ENCODE assay signal across 9 cellular contexts in the genomic region with DNA sequence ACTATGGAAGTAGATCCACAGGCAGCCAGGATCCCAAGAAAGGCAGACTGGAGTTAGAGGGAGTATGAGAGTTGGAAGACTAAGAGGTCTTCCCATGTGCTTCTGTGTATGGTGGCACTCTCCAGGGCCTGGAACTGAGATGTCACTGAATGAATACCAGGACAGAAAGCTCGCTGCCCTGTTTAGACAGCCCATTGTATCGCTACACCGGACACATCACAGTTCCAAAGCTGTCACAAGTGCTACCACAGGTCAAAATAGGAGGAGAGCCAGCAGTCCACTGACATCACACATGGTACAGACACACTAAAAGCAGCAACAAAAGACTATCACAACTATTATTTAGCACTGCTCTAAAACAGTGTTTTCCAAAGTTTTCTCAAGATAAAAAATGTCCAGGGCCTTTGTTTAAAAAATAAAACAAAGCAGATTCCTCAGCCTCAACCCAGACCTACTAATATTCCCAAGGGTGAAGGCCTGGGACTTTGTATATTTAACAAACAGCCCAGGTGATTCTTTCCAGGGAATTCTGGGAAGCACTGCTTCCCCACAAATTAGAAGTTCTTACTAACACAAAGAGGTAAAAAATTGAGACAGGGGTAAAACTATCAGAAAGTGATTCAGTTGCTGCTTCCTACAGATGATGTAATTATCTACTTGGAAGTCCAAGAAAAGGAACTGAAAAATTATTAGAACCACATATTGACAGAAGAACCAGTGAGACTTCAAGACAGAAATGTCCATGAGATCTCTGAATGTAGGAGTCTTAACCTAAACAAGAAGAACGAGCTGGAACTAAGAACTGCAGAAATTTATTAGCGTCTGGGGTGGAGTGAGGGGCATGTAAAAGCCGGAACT.
DNase-seq lines count a peak whose midpoint lies in the region; ATAC-seq, FAIRE-seq and TF ChIP-seq lines count a peak whose summit lies in the region.
"Had no signal": no experiment of that assay in that cellular context is flagged by ENCODE, and none has a peak within 500 bp of the region (broad histone marks: within the 10 kb centered on the region; RNA-seq: fewer than 3 reads in every experiment).

No MANE protein-coding gene starts in this region.

- 0 out of 2 replicates have a peak overlapping the region, but pooled peaks have one; percentile 7 for H2BK12ac ChIP-seq in H1 (ENCODE audit: low read depth, low read length)

- no peak overlapping the region for H2BK120ac ChIP-seq in H1 (replicated peaks; ENCODE audit: low read depth, low read length)

- CTCF ChIA-PET in H1 (lab: Charles Lee; ENCODE audit: partially characterized antibody), result interaction anchor here (0.5 to 1.2 kb wide), 5 partner anchors 9 to 249 kb away, joined by 3 to 4 read pairs (median 3); no protein-coding TSS in a partner anchor

- DNase-seq in ELR (ENCODE audit: low read depth), result peak; percentile 13
- no peak for DNase-seq in H1 (ENCODE audit: low read depth in 1 of 2, low spot score in 2 of 2)
- no peak for DNase-seq in SHP77 treated with DMSO at 0.1 percent for 48 hours (lab: John Stamatoyannopoulos, UW)
- no peak for DNase-seq in cardiac septum (ENCODE audit: low spot score)
- DNase-seq in BE2C, result no peak

- H3K27ac ChIP-seq in HUES64 (ENCODE audit: low read depth, low read length), result peak overlapping the region; percentile 54
- H3K27ac ChIP-seq in H1 (ENCODE audit: low read depth, low read length), result no peak overlapping the region

- H2BK15ac ChIP-seq in H1 (ENCODE audit: low read length), result no peak overlapping the region

- H2BK5ac ChIP-seq in H1 (ENCODE audit: low read depth, low read length), result no peak overlapping the region

- no peak overlapping the region for H4K91ac ChIP-seq in H1 (replicated peaks; ENCODE audit: insufficient read length, low read length)

- H4K5ac ChIP-seq in H1 (ENCODE audit: insufficient read length, low read depth, low read length), result no peak overlapping the region

- no peak overlapping the region for H3K56ac ChIP-seq in H1 (replicated peaks; ENCODE audit: insufficient read length, low read depth, low read length)

- 86% methylated on average over 6 of the region's 6 CpGs for WGBS in HUES64
- 83% methylated on average over 6 of the region's 6 CpGs; no CpG with 5 or more reads in 1 of the 2 experiments for WGBS in H1 (ENCODE audit: extremely low coverage in 1 of 2, insufficient coverage in 1 of 2, insufficient read length in 1 of 2, insufficient replicate concordance in 2 of 2, low coverage in 1 of 2, low lambda C conversion rate in 2 of 2, missing lambda C conversion rate in 1 of 2), 2 experiments

- H2BK20ac ChIP-seq in H1 (ENCODE audit: low read length), result no peak overlapping the region

- H3K4me2 ChIP-seq in H1 (ENCODE audit: insufficient read depth in 1 of 2, low read depth in 2 of 2, low read length in 2 of 2), result no peak overlapping the region

- TF ChIP-seq EP300 in H1 (IDR thresholded peaks at IDR 0.05; ENCODE audit: borderline replicate concordance in 1 of 2, low read depth in 2 of 2, low read length in 2 of 2), result no peak

- FAIRE-seq in H1 (lab: Jason Lieb, UNC), result no peak

- H4K8ac ChIP-seq in H1 (ENCODE audit: extremely low read depth, insufficient read depth, low read length), result no peak overlapping the region

- POLR2A ChIA-PET in H1 (lab: Charles Lee; ENCODE audit: partially characterized antibody), result no interaction called here

- no peaks in the 10 kb centered on the region for H3K79me1 ChIP-seq in H1 (ENCODE audit: low read depth, low read length)

- H3K23me2 ChIP-seq in H1 (ENCODE audit: low read depth, low read length), result no peaks in the 10 kb centered on the region

- no peaks in the 10 kb centered on the region for H3K27me3 ChIP-seq in HUES64 (ENCODE audit: insufficient read depth, low read length)
- H3K27me3 ChIP-seq in H1 (replicated peaks in 1 of 4; ENCODE audit: control insufficient read depth in 3 of 4, extremely low read depth in 1 of 4, insufficient read depth in 3 of 4, low read length in 3 of 4), result no peaks in the 10 kb centered on the region
- no peaks in the 10 kb centered on the region for H3K27me3 ChIP-seq in BE2C
- H3K27me3 ChIP-seq: SJSA1 had no signal

- no peaks in the 10 kb centered on the region for H4K20me1 ChIP-seq in H1 (replicated peaks in 1 of 2; ENCODE audit: control insufficient read depth in 1 of 2, insufficient read depth in 2 of 2, low read length in 2 of 2)

- H3K4ac ChIP-seq in H1 (replicated peaks; ENCODE audit: insufficient read length, low read depth, low read length), result peak overlapping the region; percentile 44

- no peak for TF ChIP-seq RAD21 in H1 (IDR thresholded peaks at IDR 0.05 in 1 of 2, conservative IDR thresholded peaks at IDR 0.05 in 1 of 2; ENCODE audit: low read depth in 2 of 2, low read length in 2 of 2)

- no peaks in the 10 kb centered on the region for H3K36me3 ChIP-seq in HUES64 (ENCODE audit: insufficient read depth, low read length)
- H3K36me3 ChIP-seq in H1 (ENCODE audit: control insufficient read depth in 2 of 4, insufficient read depth in 4 of 4, low read length in 3 of 4), result peaks cover 0 to 3% (median 0%) of the 10 kb centered on the region in 4 experiments; a peak in 1 of 8 replicates
- H3K36me3 ChIP-seq in BE2C, result 0 out of 2 replicates have a peak, but pooled peaks cover 2% of the 10 kb centered on the region
- H3K36me3 ChIP-seq: SJSA1 had no signal

- intact Hi-C loops in cardiac septum (cut with DNase I), result no loop called here

- H2AK5ac ChIP-seq in H1 (ENCODE audit: low read depth, low read length), result peak overlapping the region; percentile 6; the same call in 1 of the 2 replicates

- ATAC-seq in GM19035 (IDR thresholded peaks at IDR 0.05; ENCODE audit: unreplicated experiment) (peak; percentile 46), GM19397 (IDR thresholded peaks at IDR 0.05; ENCODE audit: unreplicated experiment) (no peak)

- no peak overlapping the region for H3K4me3 ChIP-seq in HUES64 (ENCODE audit: low read length)
- no peak overlapping the region for H3K4me3 ChIP-seq in H1 (ENCODE audit: extremely low read depth in 1 of 4, insufficient read depth in 2 of 4, low read depth in 3 of 4, low read length in 4 of 4)
- no peak overlapping the region for H3K4me3 ChIP-seq in BE2C (ENCODE audit: low read depth, low read length)
- H3K4me3 ChIP-seq: SJSA1 had no signal

- H3K23ac ChIP-seq in H1 (ENCODE audit: insufficient read length), result no peak overlapping the region

- H3K4me1 ChIP-seq in HUES64 (ENCODE audit: insufficient read depth, low read length) (peaks cover 18% of the 10 kb centered on the region), H1 (replicated peaks in 1 of 4; ENCODE audit: control insufficient read depth in 3 of 4, insufficient read depth in 4 of 4, low read length in 3 of 4) (no peaks in the 10 kb centered on the region; a peak in 1 of 7 replicates), BE2C (0 out of 2 replicates have a peak, but pooled peaks cover 3% of the 10 kb centered on the region)

- no peak overlapping the region for H2AFZ ChIP-seq in H1 (ENCODE audit: low read length)

- no peak overlapping the region for H3K9ac ChIP-seq in HUES64 (ENCODE audit: low read depth, low read length)
- no peak overlapping the region for H3K9ac ChIP-seq in H1 (replicated peaks in 1 of 4; ENCODE audit: extremely low read depth in 1 of 4, low read depth in 3 of 4, low read length in 3 of 4)

- TF ChIP-seq POLR2A in H1 (IDR thresholded peaks at IDR 0.05; ENCODE audit: control extremely low read depth in 1 of 2, low read depth in 2 of 2, low read length in 2 of 2), result no peak

- H3K9me3 ChIP-seq in HUES64 (ENCODE audit: insufficient read depth, low read depth, low read length), result no peaks in the 10 kb centered on the region
- H3K9me3 ChIP-seq in H1 (ENCODE audit: insufficient read depth in 2 of 2, low read depth in 1 of 2, low read length in 1 of 2), result no peaks in the 10 kb centered on the region
- H3K9me3 ChIP-seq in BE2C, result no peaks in the 10 kb centered on the region; the same call in 1 of the 2 replicates
- H3K9me3 ChIP-seq: SJSA1 had no signal

- H3K14ac ChIP-seq in H1 (ENCODE audit: insufficient read length), result no peak overlapping the region

- no peak overlapping the region for H3K18ac ChIP-seq in H1 (ENCODE audit: extremely low read depth, low read length)

- TF ChIP-seq CTCF in H1 (IDR thresholded peaks at IDR 0.05; ENCODE audit: control extremely low read depth in 1 of 3, insufficient read depth in 1 of 3, low read depth in 1 of 3, low read length in 3 of 3) (no peak), BE2C (IDR thresholded peaks at IDR 0.05; ENCODE audit: low read depth, low read length) (no peak)

- no peaks in the 10 kb centered on the region for H3K79me2 ChIP-seq in H1 (ENCODE audit: control insufficient read depth in 1 of 2, insufficient read depth in 2 of 2, low read length in 2 of 2)

TF ChIP-seq in H1, 55 proteins besides CTCF, POLR2A, EP300 and RAD21:
- TF ChIP-seq, protein P1, sequence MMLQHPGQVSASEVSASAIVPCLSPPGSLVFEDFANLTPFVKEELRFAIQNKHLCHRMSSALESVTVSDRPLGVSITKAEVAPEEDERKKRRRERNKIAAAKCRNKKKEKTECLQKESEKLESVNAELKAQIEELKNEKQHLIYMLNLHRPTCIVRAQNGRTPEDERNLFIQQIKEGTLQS (IDR thresholded peaks at IDR 0.05; ENCODE audit: insufficient read depth, low read depth, low read length), result no peak
- no peak for TF ChIP-seq RXRA (IDR thresholded peaks at IDR 0.05; ENCODE audit: insufficient read depth, low read depth, low read length)
- no peak for TF ChIP-seq CBX8 (IDR thresholded peaks at IDR 0.05; ENCODE audit: borderline replicate concordance, low read depth, low read length)
- no peak for TF ChIP-seq TCF12 (IDR thresholded peaks at IDR 0.05; ENCODE audit: low read depth, low read length)
- TF ChIP-seq POLR2AphosphoS5 (IDR thresholded peaks at IDR 0.05; ENCODE audit: low read depth, low read length), result no peak
- TF ChIP-seq CBX5 (IDR thresholded peaks at IDR 0.05; ENCODE audit: low read depth, low read length), result no peak
- TF ChIP-seq SP2 (IDR thresholded peaks at IDR 0.05; ENCODE audit: low read length), result no peak
